18 cellular contexts compared by ENCODE assay signal in genomic region chr18:49835405-49835804, GRCh38.
"Had no signal": no experiment of that assay in that cellular context is flagged by ENCODE, and none has a peak within 500 bp of the region (broad histone marks: within the 10 kb centered on the region; RNA-seq: fewer than 3 reads in every experiment).

No MANE protein-coding gene starts in this region.

- H3K4me1 ChIP-seq: esophagus muscularis mucosa, neural progenitor cell, parathyroid adenoma, upper lobe of left lung had no signal

- H3K27me3 ChIP-seq: esophagus muscularis mucosa, neural progenitor cell, upper lobe of left lung had no signal

- ATAC-seq: activated naive CD8-positive, alpha-beta T cell treated with anti-CD3 and anti-CD28 coated beads, Interleukin-2, amount 50 U/mL, for 24 hours; activated T-helper 17 cell treated with anti-CD3 and anti-CD28 coated beads, Interleukin-2, amount 50 U/mL, for 72 hours; left ventricle myocardium superior had no signal

- H3K9ac ChIP-seq: neural progenitor cell, parathyroid adenoma, SK-N-SH had no signal

- H3K4me1 Mint-ChIP-seq: activated naive CD8-positive, alpha-beta T cell treated with anti-CD3 and anti-CD28 coated beads, Interleukin-2, amount 50 U/mL, for 24 hours; activated T-helper 17 cell treated with anti-CD3 and anti-CD28 coated beads, Interleukin-2, amount 50 U/mL, for 72 hours had no signal

- H3K79me2 ChIP-seq: parathyroid adenoma had no signal

- H3K36me3 ChIP-seq: esophagus muscularis mucosa, neural progenitor cell had no signal

- H3K9me3 Mint-ChIP-seq: activated naive CD8-positive, alpha-beta T cell treated with anti-CD3 and anti-CD28 coated beads, Interleukin-2, amount 50 U/mL, for 24 hours; activated T-helper 17 cell treated with anti-CD3 and anti-CD28 coated beads, Interleukin-2, amount 50 U/mL, for 72 hours had no signal

- H3K9me2 ChIP-seq: SK-N-SH had no signal

- H3K4me2 ChIP-seq: neural progenitor cell, SK-N-SH had no signal

- H3K27me3 Mint-ChIP-seq: activated naive CD8-positive, alpha-beta T cell treated with anti-CD3 and anti-CD28 coated beads, Interleukin-2, amount 50 U/mL, for 24 hours; activated T-helper 17 cell treated with anti-CD3 and anti-CD28 coated beads, Interleukin-2, amount 50 U/mL, for 72 hours had no signal

- H3K4me3 ChIP-seq: esophagus muscularis mucosa, neural progenitor cell, upper lobe of left lung had no signal

- DNase-seq: activated CD4-positive, CD25-positive, alpha-beta regulatory T cell treated with anti-CD3 and anti-CD28 coated beads, Interleukin-2, amount 50 U/mL, for 72 hours; activated naive CD4-positive, alpha-beta T cell treated with anti-CD3 and anti-CD28 coated beads for 36 hours; activated naive CD8-positive, alpha-beta T cell treated with anti-CD3 and anti-CD28 coated beads, Interleukin-2, amount 50 U/mL, for 24 hours; activated T-cell treated with anti-CD3 and anti-CD28 coated beads for 4 hours; aorta; hippocampal formation; left ventricle myocardium superior; SK-N-SH; stimulated activated CD4-positive, alpha-beta T cell treated with anti-CD3 and anti-CD28 coated beads, Interleukin-15, amount 100 ng/mL, for 24 hours; stimulated activated CD4-positive, alpha-beta T cell treated with anti-CD3 and anti-CD28 coated beads, Interleukin-4, amount 100 ng/mL, for 1 hour; stimulated activated naive CD4-positive, alpha-beta T cell; T-helper 1 cell; T1000; upper lobe of left lung had no signal

- H3K27ac Mint-ChIP-seq: activated naive CD4-positive, alpha-beta T cell treated with anti-CD3 and anti-CD28 coated beads for 36 hours; activated naive CD8-positive, alpha-beta T cell treated with anti-CD3 and anti-CD28 coated beads, Interleukin-2, amount 50 U/mL, for 24 hours; activated T-helper 17 cell treated with anti-CD3 and anti-CD28 coated beads, Interleukin-2, amount 50 U/mL, for 72 hours; neural progenitor cell had no signal

- H3K27ac ChIP-seq: esophagus muscularis mucosa, neural progenitor cell, parathyroid adenoma, upper lobe of left lung had no signal

- H3K9me3 ChIP-seq: esophagus muscularis mucosa, SK-N-SH, upper lobe of left lung had no signal

- H2AFZ ChIP-seq: neural progenitor cell, parathyroid adenoma had no signal

- H3K4me3 Mint-ChIP-seq: activated naive CD4-positive, alpha-beta T cell treated with anti-CD3 and anti-CD28 coated beads for 36 hours; activated naive CD8-positive, alpha-beta T cell treated with anti-CD3 and anti-CD28 coated beads, Interleukin-2, amount 50 U/mL, for 24 hours; activated T-helper 17 cell treated with anti-CD3 and anti-CD28 coated beads, Interleukin-2, amount 50 U/mL, for 72 hours; neural progenitor cell had no signal
